8 cellular contexts compared by ENCODE assay signal in the genomic region with DNA sequence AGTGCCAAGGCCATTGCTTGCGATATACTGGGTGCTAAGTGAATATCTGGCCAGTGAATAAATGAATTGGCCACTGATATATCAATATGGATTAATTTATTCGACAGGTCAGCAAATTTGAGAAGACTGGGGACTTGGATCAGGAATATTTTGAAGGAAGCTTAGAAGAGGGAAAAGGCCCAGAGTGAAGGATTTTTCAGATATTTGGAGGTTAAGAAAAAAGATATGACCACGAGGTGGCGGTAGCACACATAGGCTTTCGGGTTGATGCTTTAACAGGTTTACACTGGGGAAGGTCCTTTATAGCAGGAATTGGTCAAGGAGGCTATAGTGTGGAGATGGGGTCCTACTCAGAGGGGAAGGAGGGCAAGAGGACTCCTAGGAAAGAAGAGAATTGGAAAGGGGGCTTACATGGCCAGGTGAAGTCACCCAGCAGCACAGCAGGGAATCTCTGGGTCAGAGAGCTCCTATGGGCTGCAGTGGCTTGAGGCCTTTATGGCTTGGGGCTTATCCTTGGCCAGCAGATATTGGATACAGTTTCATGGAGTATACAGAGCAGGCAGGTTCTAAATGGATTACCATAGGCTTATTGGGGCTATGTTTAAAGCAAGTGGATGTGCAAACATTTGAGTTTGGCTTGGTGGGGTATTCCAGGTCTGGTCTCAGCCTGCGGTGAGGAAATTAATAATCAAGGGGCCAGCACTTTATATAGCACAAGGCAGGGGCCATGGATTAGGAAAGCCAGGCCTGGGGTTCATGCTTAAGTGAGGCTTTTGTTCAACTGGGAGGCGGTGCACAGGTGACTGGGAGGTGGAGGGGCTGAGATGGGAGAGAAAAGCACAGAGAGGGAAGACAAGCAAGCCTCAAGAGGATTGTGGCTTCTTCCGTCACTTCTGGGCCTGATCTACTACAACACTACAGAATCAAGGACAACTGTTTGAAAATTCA. TPM values are rescaled to one million over a fixed set of nuclear protein-coding genes. Genes with fewer than 3 reads are reported as not detected.
DNase-seq lines count a peak whose midpoint lies in the region; ATAC-seq and TF ChIP-seq lines count a peak whose summit lies in the region.

No MANE protein-coding gene starts in this region.

- POLR2A ChIA-PET in OCI-LY7 (lab: Charles Lee): interaction anchor here (2.5 kb wide), 1 partner anchor 38 kb away, joined by 25 read pairs; a partner anchor contains a TSS

- BruUV-seq in OCI-LY7 (replicated peaks; lab: Mats Ljungman, UMichigan): no TSS peak

- H3K4me3 Mint-ChIP-seq in CD14-positive monocyte: no peak overlapping the region

- DNase-seq in CD14-positive monocyte (ENCODE audit: low spot score) (no peak), GM13977 (ENCODE audit: low spot score) (peak; percentile 53), OCI-LY7 (ENCODE audit: low spot score) (peak; percentile 62), astrocyte of the spinal cord (ENCODE audit: low read depth, low spot score) (peak; percentile 52), islet precursor cell (peak; percentile 54), stomach (peak; percentile 55), NCI-H2107 (lab: John Stamatoyannopoulos, UW) (no peak)

- no peak for TF ChIP-seq POLR2A in stomach (IDR thresholded peaks at IDR 0.05)

- H3K4me1 ChIP-seq in OCI-LY7 (ENCODE audit: insufficient read depth, low read length, poor library complexity, severe bottlenecking) (peaks cover 7% of the 10 kb centered on the region), stomach (peaks cover 0 to 11% (median 7%) of the 10 kb centered on the region in 4 donors)

- WGBS in stomach, 5 donors: 47 to 51% (median 49%) methylated on average over 8 of the region's 8 CpGs

- TF ChIP-seq EP300 in stomach (IDR thresholded peaks at IDR 0.05): no peak

- peaks cover 36% of the 10 kb centered on the region for H3K4me1 Mint-ChIP-seq in CD14-positive monocyte

- H3K9me2 ChIP-seq in OCI-LY7 (ENCODE audit: insufficient read depth, low read length): no peaks in the 10 kb centered on the region

- H4K20me1 ChIP-seq in OCI-LY7 (ENCODE audit: insufficient read depth, low read length): no peaks in the 10 kb centered on the region

- H3K27ac Mint-ChIP-seq in CD14-positive monocyte: peak overlapping the region in 3 of 7 donors; percentile 12 to 48 (median 39)

- H3K4me3 ChIP-seq in OCI-LY7 (ENCODE audit: low read depth, low read length, poor library complexity, severe bottlenecking) (no peak overlapping the region), astrocyte of the spinal cord (ENCODE audit: low read depth, low read length) (no peak overlapping the region), stomach (no peak overlapping the region)

- CTCF ChIA-PET in OCI-LY7 (lab: Charles Lee; ENCODE audit: unreplicated experiment): interaction anchor here (0.8 to 2.8 kb wide), 6 partner anchors 12 to 112 kb away, joined by 3 to 17 read pairs (median 4); a partner anchor contains a TSS

- H3K9me3 Mint-ChIP-seq in CD14-positive monocyte: peaks cover 0 to 2% (median 0%) of the 10 kb centered on the region in 7 donors

- no peak for ATAC-seq in GM21390 (IDR thresholded peaks at IDR 0.05; ENCODE audit: unreplicated experiment)

- in situ Hi-C loops in GM13977 (cut with MboI; ENCODE audit: low pct_unique_long_range_greater_than_20kb, low sequenced_read_pairs, unreplicated experiment): loop anchor here (10.0 kb wide), 1 partner anchor 238 kb away; no protein-coding TSS in a partner anchor
- in situ Hi-C loops in astrocyte of the spinal cord (cut with HindIII; ENCODE audit: low sequenced_read_pairs): no loop called here

- H3K4me2 ChIP-seq in OCI-LY7 (ENCODE audit: low read length): no peak overlapping the region

- H3K36me3 ChIP-seq in OCI-LY7 (ENCODE audit: insufficient read depth, low read length): no peaks in the 10 kb centered on the region
- peaks cover 0 to 14% (median 3%) of the 10 kb centered on the region in 4 donors for H3K36me3 ChIP-seq in stomach

- no peak overlapping the region for H2AFZ ChIP-seq in OCI-LY7 (ENCODE audit: low read length)

- intact Hi-C loops in CD14-positive monocyte (cut with micrococcal nuclease) (loop anchor here in 1 of 2 donors (5.0 kb wide), 1 partner anchor 235 kb away; no protein-coding TSS in a partner anchor), OCI-LY7 (cut with micrococcal nuclease; ENCODE audit: unreplicated experiment) (loop anchor here (1.0 to 5.0 kb wide), 2 partner anchors 62 to 235 kb away; no protein-coding TSS in a partner anchor), stomach (cut with DNase I; ENCODE audit: low total_unique reads) (loop anchor here (5.0 to 10.0 kb wide), 2 partner anchors 65 to 238 kb away; no protein-coding TSS in a partner anchor)

- H3K9me3 ChIP-seq in OCI-LY7 (ENCODE audit: low read length) (no peaks in the 10 kb centered on the region), stomach (no peaks in the 10 kb centered on the region)

- no peaks in the 10 kb centered on the region for H3K79me2 ChIP-seq in OCI-LY7 (ENCODE audit: insufficient read depth, low read depth, low read length)

- TF ChIP-seq CTCF in CD14-positive monocyte (IDR thresholded peaks at IDR 0.05) (peak; percentile 80), GM13977 (IDR thresholded peaks at IDR 0.05; ENCODE audit: extremely low read depth, insufficient read depth, missing control alignments) (peak; percentile 67), OCI-LY7 (conservative IDR thresholded peaks at IDR 0.05; ENCODE audit: low read length) (peak; percentile 90), astrocyte of the spinal cord (IDR thresholded peaks at IDR 0.05; ENCODE audit: low read depth, low read length) (peak; percentile 59), stomach (IDR thresholded peaks at IDR 0.05) (peak in 5 of 7 experiments; percentile 20 to 70 (median 57))

- H3K27ac ChIP-seq in OCI-LY7 (ENCODE audit: low read depth, low read length, poor library complexity, severe bottlenecking) (no peak overlapping the region), stomach (no peak overlapping the region)

- H3K27me3 Mint-ChIP-seq in CD14-positive monocyte (ENCODE audit: low read depth in 3 of 3): peaks cover 0 to 4% (median 2%) of the 10 kb centered on the region in 3 donors

- H3K36me3 Mint-ChIP-seq in CD14-positive monocyte: peaks cover 23 to 25% of the 10 kb centered on the region in 2 donors

- H3K27me3 ChIP-seq in stomach: no peaks in the 10 kb centered on the region

RNA-seq across cellular contexts. Expression of a gene that starts 9.7 kb away (rescaled TPM):
- polyA plus RNA-seq in CD14-positive monocyte (100 to 1,000 TPM in 1 of 2 donors, 10 to 100 TPM in 1; 92.0 to 109 TPM), stomach (100 to 1,000 TPM in 1 of 3 donors, 10 to 100 TPM in 2; 27.6 to 220 (median 40.9) TPM)
- total RNA-seq in OCI-LY7 (2014; rRNA removed; shearing (Covaris generic)): not detected in 2 replicates
- total RNA-seq in OCI-LY7 (2022) (not detected in 2 replicates), stomach (10 to 100 TPM in 2 of 5 donors, under 1 TPM in 1, not detected in 2; 0.87 to 29.3 (median 16.9) TPM)

RNA-seq across cellular contexts. Expression of a gene that starts 36.7 kb away (rescaled TPM):
- polyA plus RNA-seq in CD14-positive monocyte (10 to 100 TPM; 11.0 to 18.2 TPM), stomach (10 to 100 TPM; 19.9 to 23.8 (median 19.9) TPM)
- 78.2 and 99.6 TPM in 2 replicates for total RNA-seq in OCI-LY7 (2014; rRNA removed; shearing (Covaris generic))
- total RNA-seq in OCI-LY7 (2022) (100 and 111 TPM in 2 replicates), stomach (100 to 1,000 TPM in 2 of 5 donors, 10 to 100 TPM in 3; 35.3 to 146 (median 73.5) TPM)

Comparison
In these comparisons a context has a peak if more than half of its experiments do, and no peak if none do; other contexts are left out.
1. DNase-seq: peak in GM13977 (single experiment), OCI-LY7 (single experiment), astrocyte of the spinal cord (single experiment), islet precursor cell (single experiment) and stomach (single experiment); none in CD14-positive monocyte (single experiment) and NCI-H2107 (single experiment).
2. Peak in every context shown above with its lines, with median percentiles within 50 percentile points of each other: CTCF ChIP-seq.